1 cellular context compared by ENCODE assay signal in genomic region chr10:70648427-70648826, GRCh38.
TF ChIP-seq lines count a peak whose summit lies in the region.

No MANE protein-coding gene starts in this region.

TF ChIP-seq in K562, 482 proteins besides CTCF, POLR2A, EP300 and RAD21 (continued from another document and continues in another):
- no peak for TF ChIP-seq SLC30A9 (CRISPR knock-in tag; IDR thresholded peaks at IDR 0.05)
- TF ChIP-seq, protein P1, sequence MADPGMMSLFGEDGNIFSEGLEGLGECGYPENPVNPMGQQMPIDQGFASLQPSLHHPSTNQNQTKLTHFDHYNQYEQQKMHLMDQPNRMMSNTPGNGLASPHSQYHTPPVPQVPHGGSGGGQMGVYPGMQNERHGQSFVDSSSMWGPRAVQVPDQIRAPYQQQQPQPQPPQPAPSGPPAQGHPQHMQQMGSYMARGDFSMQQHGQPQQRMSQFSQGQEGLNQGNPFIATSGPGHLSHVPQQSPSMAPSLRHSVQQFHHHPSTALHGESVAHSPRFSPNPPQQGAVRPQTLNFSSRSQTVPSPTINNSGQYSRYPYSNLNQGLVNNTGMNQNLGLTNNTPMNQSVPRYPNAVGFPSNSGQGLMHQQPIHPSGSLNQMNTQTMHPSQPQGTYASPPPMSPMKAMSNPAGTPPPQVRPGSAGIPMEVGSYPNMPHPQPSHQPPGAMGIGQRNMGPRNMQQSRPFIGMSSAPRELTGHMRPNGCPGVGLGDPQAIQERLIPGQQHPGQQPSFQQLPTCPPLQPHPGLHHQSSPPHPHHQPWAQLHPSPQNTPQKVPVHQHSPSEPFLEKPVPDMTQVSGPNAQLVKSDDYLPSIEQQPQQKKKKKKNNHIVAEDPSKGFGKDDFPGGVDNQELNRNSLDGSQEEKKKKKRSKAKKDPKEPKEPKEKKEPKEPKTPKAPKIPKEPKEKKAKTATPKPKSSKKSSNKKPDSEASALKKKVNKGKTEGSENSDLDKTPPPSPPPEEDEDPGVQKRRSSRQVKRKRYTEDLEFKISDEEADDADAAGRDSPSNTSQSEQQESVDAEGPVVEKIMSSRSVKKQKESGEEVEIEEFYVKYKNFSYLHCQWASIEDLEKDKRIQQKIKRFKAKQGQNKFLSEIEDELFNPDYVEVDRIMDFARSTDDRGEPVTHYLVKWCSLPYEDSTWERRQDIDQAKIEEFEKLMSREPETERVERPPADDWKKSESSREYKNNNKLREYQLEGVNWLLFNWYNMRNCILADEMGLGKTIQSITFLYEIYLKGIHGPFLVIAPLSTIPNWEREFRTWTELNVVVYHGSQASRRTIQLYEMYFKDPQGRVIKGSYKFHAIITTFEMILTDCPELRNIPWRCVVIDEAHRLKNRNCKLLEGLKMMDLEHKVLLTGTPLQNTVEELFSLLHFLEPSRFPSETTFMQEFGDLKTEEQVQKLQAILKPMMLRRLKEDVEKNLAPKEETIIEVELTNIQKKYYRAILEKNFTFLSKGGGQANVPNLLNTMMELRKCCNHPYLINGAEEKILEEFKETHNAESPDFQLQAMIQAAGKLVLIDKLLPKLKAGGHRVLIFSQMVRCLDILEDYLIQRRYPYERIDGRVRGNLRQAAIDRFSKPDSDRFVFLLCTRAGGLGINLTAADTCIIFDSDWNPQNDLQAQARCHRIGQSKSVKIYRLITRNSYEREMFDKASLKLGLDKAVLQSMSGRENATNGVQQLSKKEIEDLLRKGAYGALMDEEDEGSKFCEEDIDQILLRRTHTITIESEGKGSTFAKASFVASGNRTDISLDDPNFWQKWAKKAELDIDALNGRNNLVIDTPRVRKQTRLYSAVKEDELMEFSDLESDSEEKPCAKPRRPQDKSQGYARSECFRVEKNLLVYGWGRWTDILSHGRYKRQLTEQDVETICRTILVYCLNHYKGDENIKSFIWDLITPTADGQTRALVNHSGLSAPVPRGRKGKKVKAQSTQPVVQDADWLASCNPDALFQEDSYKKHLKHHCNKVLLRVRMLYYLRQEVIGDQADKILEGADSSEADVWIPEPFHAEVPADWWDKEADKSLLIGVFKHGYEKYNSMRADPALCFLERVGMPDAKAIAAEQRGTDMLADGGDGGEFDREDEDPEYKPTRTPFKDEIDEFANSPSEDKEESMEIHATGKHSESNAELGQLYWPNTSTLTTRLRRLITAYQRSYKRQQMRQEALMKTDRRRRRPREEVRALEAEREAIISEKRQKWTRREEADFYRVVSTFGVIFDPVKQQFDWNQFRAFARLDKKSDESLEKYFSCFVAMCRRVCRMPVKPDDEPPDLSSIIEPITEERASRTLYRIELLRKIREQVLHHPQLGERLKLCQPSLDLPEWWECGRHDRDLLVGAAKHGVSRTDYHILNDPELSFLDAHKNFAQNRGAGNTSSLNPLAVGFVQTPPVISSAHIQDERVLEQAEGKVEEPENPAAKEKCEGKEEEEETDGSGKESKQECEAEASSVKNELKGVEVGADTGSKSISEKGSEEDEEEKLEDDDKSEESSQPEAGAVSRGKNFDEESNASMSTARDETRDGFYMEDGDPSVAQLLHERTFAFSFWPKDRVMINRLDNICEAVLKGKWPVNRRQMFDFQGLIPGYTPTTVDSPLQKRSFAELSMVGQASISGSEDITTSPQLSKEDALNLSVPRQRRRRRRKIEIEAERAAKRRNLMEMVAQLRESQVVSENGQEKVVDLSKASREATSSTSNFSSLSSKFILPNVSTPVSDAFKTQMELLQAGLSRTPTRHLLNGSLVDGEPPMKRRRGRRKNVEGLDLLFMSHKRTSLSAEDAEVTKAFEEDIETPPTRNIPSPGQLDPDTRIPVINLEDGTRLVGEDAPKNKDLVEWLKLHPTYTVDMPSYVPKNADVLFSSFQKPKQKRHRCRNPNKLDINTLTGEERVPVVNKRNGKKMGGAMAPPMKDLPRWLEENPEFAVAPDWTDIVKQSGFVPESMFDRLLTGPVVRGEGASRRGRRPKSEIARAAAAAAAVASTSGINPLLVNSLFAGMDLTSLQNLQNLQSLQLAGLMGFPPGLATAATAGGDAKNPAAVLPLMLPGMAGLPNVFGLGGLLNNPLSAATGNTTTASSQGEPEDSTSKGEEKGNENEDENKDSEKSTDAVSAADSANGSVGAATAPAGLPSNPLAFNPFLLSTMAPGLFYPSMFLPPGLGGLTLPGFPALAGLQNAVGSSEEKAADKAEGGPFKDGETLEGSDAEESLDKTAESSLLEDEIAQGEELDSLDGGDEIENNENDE (IDR thresholded peaks at IDR 0.05; ENCODE audit: low read depth, low read length): no peak
- no peak for TF ChIP-seq CSDE1 (IDR thresholded peaks at IDR 0.05)
- peak; percentile 90 to 95 for TF ChIP-seq TRIM24 (IDR thresholded peaks at IDR 0.05)
- peak; percentile 92 for TF ChIP-seq ZFP36 (IDR thresholded peaks at IDR 0.05; ENCODE audit: low read depth, low read length, partially characterized antibody)
- TF ChIP-seq ZNF436 (CRISPR knock-in tag; IDR thresholded peaks at IDR 0.05): no peak
- TF ChIP-seq ZZZ3 (IDR thresholded peaks at IDR 0.05): no peak
- TF ChIP-seq SIN3B (IDR thresholded peaks at IDR 0.05; ENCODE audit: low read depth): no peak
- TF ChIP-seq ZSCAN32 (CRISPR knock-in tag; IDR thresholded peaks at IDR 0.05): no peak
- TF ChIP-seq SOX6 (IDR thresholded peaks at IDR 0.05): no peak
- TF ChIP-seq TCF3 (CRISPR knock-in tag; IDR thresholded peaks at IDR 0.05): no peak
- TF ChIP-seq ZNF3 (CRISPR knock-in tag; IDR thresholded peaks at IDR 0.05): no peak
- TF ChIP-seq FOXK2 (conservative IDR thresholded peaks at IDR 0.05 in 1 of 2, IDR thresholded peaks at IDR 0.05 in 1 of 2; ENCODE audit: low read depth in 2 of 2): no peak
- TF ChIP-seq MED1 (CRISPR knock-in tag; IDR thresholded peaks at IDR 0.05; ENCODE audit: borderline replicate concordance): 0 out of 2 replicates have a peak, but pooled peaks have one; percentile 75
- TF ChIP-seq, protein P2, sequence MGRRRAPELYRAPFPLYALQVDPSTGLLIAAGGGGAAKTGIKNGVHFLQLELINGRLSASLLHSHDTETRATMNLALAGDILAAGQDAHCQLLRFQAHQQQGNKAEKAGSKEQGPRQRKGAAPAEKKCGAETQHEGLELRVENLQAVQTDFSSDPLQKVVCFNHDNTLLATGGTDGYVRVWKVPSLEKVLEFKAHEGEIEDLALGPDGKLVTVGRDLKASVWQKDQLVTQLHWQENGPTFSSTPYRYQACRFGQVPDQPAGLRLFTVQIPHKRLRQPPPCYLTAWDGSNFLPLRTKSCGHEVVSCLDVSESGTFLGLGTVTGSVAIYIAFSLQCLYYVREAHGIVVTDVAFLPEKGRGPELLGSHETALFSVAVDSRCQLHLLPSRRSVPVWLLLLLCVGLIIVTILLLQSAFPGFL (CRISPR knock-in tag; IDR thresholded peaks at IDR 0.05): no peak
- no peak for TF ChIP-seq HNRNPK (IDR thresholded peaks at IDR 0.05; ENCODE audit: low read depth, low read length, poor library complexity, severe bottlenecking)
- TF ChIP-seq MTA3 (IDR thresholded peaks at IDR 0.05; ENCODE audit: borderline replicate concordance): no peak
- no peak for TF ChIP-seq ZNF324 (CRISPR knock-in tag; IDR thresholded peaks at IDR 0.05)
- no peak for TF ChIP-seq PRPF4 (IDR thresholded peaks at IDR 0.05; ENCODE audit: insufficient read depth, low read depth, low read length, poor library complexity, severe bottlenecking)
- TF ChIP-seq RFX7 (CRISPR knock-in tag; IDR thresholded peaks at IDR 0.05): no peak
- TF ChIP-seq MYNN (IDR thresholded peaks at IDR 0.05): no peak
- no peak for TF ChIP-seq MYNN (CRISPR knock-in tag; IDR thresholded peaks at IDR 0.05)
- 0 out of 2 replicates have a peak, but pooled peaks have one; percentile 51 for TF ChIP-seq NR2C2 (CRISPR knock-in tag; IDR thresholded peaks at IDR 0.05)
- TF ChIP-seq NR2C2 (tag; IDR thresholded peaks at IDR 0.05): no peak
- TF ChIP-seq, protein P3, sequence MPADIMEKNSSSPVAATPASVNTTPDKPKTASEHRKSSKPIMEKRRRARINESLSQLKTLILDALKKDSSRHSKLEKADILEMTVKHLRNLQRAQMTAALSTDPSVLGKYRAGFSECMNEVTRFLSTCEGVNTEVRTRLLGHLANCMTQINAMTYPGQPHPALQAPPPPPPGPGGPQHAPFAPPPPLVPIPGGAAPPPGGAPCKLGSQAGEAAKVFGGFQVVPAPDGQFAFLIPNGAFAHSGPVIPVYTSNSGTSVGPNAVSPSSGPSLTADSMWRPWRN (IDR thresholded peaks at IDR 0.05; ENCODE audit: low read depth): no peak
- no peak for TF ChIP-seq POU5F1 (IDR thresholded peaks at IDR 0.05; ENCODE audit: borderline replicate concordance, low read depth, low read length, partially characterized antibody)
- TF ChIP-seq NFATC3 (IDR thresholded peaks at IDR 0.05): no peak
- no peak for TF ChIP-seq C11orf30 (IDR thresholded peaks at IDR 0.05; ENCODE audit: low read depth)
- TF ChIP-seq KAT2B (IDR thresholded peaks at IDR 0.05; ENCODE audit: low read depth, low read length): no peak
- no peak for TF ChIP-seq KDM2B (CRISPR knock-in tag; IDR thresholded peaks at IDR 0.05)
- no peak for TF ChIP-seq RAD51 (IDR thresholded peaks at IDR 0.05; ENCODE audit: borderline replicate concordance, low read depth)
- TF ChIP-seq ZNF232 (CRISPR knock-in tag; IDR thresholded peaks at IDR 0.05): no peak
- TF ChIP-seq ZNF431 (CRISPR knock-in tag; IDR thresholded peaks at IDR 0.05): no peak; the same call in 1 of the 2 replicates
- TF ChIP-seq ZNF444 (CRISPR knock-in tag; IDR thresholded peaks at IDR 0.05): no peak
- TF ChIP-seq ELF2 (CRISPR knock-in tag; IDR thresholded peaks at IDR 0.05): no peak
- no peak for TF ChIP-seq NR0B1 (IDR thresholded peaks at IDR 0.05; ENCODE audit: partially characterized antibody)
- 0 out of 4 replicates have a peak, but pooled peaks of 1 of the 2 experiments have one; percentile 37 for TF ChIP-seq ZNF639 (CRISPR knock-in tag; conservative IDR thresholded peaks at IDR 0.05 in 1 of 2, IDR thresholded peaks at IDR 0.05 in 1 of 2)
- TF ChIP-seq, protein P4, sequence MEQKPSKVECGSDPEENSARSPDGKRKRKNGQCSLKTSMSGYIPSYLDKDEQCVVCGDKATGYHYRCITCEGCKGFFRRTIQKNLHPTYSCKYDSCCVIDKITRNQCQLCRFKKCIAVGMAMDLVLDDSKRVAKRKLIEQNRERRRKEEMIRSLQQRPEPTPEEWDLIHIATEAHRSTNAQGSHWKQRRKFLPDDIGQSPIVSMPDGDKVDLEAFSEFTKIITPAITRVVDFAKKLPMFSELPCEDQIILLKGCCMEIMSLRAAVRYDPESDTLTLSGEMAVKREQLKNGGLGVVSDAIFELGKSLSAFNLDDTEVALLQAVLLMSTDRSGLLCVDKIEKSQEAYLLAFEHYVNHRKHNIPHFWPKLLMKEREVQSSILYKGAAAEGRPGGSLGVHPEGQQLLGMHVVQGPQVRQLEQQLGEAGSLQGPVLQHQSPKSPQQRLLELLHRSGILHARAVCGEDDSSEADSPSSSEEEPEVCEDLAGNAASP (IDR thresholded peaks at IDR 0.05): no peak
- no peak for TF ChIP-seq THAP12 (CRISPR knock-in tag; IDR thresholded peaks at IDR 0.05)
- no peak for TF ChIP-seq ZNF512 (tag; IDR thresholded peaks at IDR 0.05)
- TF ChIP-seq ZNF696 (CRISPR knock-in tag; conservative IDR thresholded peaks at IDR 0.05): no peak
- no peak for TF ChIP-seq TAL1 (IDR thresholded peaks at IDR 0.05)
- no peak for TF ChIP-seq ZNF695 (CRISPR knock-in tag; IDR thresholded peaks at IDR 0.05)
- TF ChIP-seq ETS2 (tag; IDR thresholded peaks at IDR 0.05; ENCODE audit: borderline replicate concordance, poor library complexity, severe bottlenecking): no peak
